Comparison of ENCODE assay signal across 12 cellular contexts in genomic region chr1:68331117-68331865, GRCh38.
DNase-seq lines count a peak whose midpoint lies in the region; ATAC-seq and TF ChIP-seq lines count a peak whose summit lies in the region.
"Had no signal": no experiment of that assay in that cellular context is flagged by ENCODE, and none has a peak within 500 bp of the region (broad histone marks: within the 10 kb centered on the region; RNA-seq: fewer than 3 reads in every experiment).

No MANE protein-coding gene starts in this region.

- peaks cover 9 to 11% of the 10 kb centered on the region in 2 experiments for H3K4me1 ChIP-seq in HCT116 (ENCODE audit: control insufficient read depth in 1 of 2, insufficient read depth in 2 of 2, low read length in 2 of 2)
- H3K4me1 ChIP-seq in SK-N-SH (ENCODE audit: control insufficient read depth in 1 of 2, insufficient read depth in 2 of 2, low read depth in 1 of 2, low read length in 1 of 2), result peaks cover 0 to 10% of the 10 kb centered on the region in 2 experiments; a peak in 1 of 4 replicates
- no peaks in the 10 kb centered on the region for H3K4me1 ChIP-seq in foreskin keratinocyte
- H3K4me1 ChIP-seq in esophagus muscularis mucosa, result peaks cover 5 to 44% (median 20%) of the 10 kb centered on the region in 4 donors

- intact Hi-C loops in HCT116 (cut with micrococcal nuclease), result no loop called here
- intact Hi-C loops in esophagus muscularis mucosa (cut with DNase I), result no loop called here

- no peaks in the 10 kb centered on the region for H3K27me3 ChIP-seq in HCT116 (ENCODE audit: insufficient read depth, low read length)
- H3K27me3 ChIP-seq in SK-N-SH (ENCODE audit: insufficient read depth), result no peaks in the 10 kb centered on the region
- H3K27me3 ChIP-seq in foreskin keratinocyte, result no peaks in the 10 kb centered on the region
- no peaks in the 10 kb centered on the region for H3K27me3 ChIP-seq in esophagus muscularis mucosa

- H3K27ac ChIP-seq in HCT116 (ENCODE audit: low read depth, low read length) (no peak overlapping the region), SK-N-SH (ENCODE audit: low read depth in 2 of 2, low read length in 1 of 2) (peak overlapping the region in 1 of 2 experiments; percentile 28; a peak in 1 of 4 replicates), foreskin keratinocyte (no peak overlapping the region), esophagus muscularis mucosa (replicated peaks in 1 of 4) (no peak overlapping the region)

- no peak for TF ChIP-seq CTCF in HCT116 (IDR thresholded peaks at IDR 0.05 in 2 of 3, conservative IDR thresholded peaks at IDR 0.05 in 1 of 3; ENCODE audit: borderline replicate concordance in 1 of 3, insufficient read depth in 1 of 3, low read depth in 2 of 3, low read length in 2 of 3)
- TF ChIP-seq CTCF in SK-N-SH (IDR thresholded peaks at IDR 0.05), result no peak
- TF ChIP-seq CTCF in foreskin keratinocyte (conservative IDR thresholded peaks at IDR 0.05), result no peak
- no peak for TF ChIP-seq CTCF in esophagus muscularis mucosa (IDR thresholded peaks at IDR 0.05)

- H3K4me2 ChIP-seq in HCT116 (ENCODE audit: low read length) (peak overlapping the region; percentile 30; the same call in 1 of the 2 replicates), SK-N-SH (no peak overlapping the region)

- no peaks in the 10 kb centered on the region for H3K36me3 ChIP-seq in HCT116 (ENCODE audit: control insufficient read depth in 1 of 2, insufficient read depth in 2 of 2, low read length in 2 of 2)
- no peaks in the 10 kb centered on the region for H3K36me3 ChIP-seq in SK-N-SH (replicated peaks in 1 of 2; ENCODE audit: control insufficient read depth in 1 of 2, insufficient read depth in 2 of 2, low read length in 1 of 2)
- no peaks in the 10 kb centered on the region for H3K36me3 ChIP-seq in esophagus muscularis mucosa

- H3F3A ChIP-seq in SK-N-SH (replicated peaks; ENCODE audit: insufficient read depth), result peaks cover 4% of the 10 kb centered on the region

- H3K9me3 ChIP-seq in HCT116 (ENCODE audit: control insufficient read depth in 1 of 2, insufficient read depth in 1 of 2, low read depth in 1 of 2, low read length in 2 of 2) (no peaks in the 10 kb centered on the region), SK-N-SH (no peaks in the 10 kb centered on the region), esophagus muscularis mucosa (no peaks in the 10 kb centered on the region)

- TF ChIP-seq RAD21 in HCT116 (IDR thresholded peaks at IDR 0.05; ENCODE audit: low read depth) (no peak), SK-N-SH (IDR thresholded peaks at IDR 0.05; ENCODE audit: low read length) (no peak)

- TF ChIP-seq POLR2A in HCT116 (IDR thresholded peaks at IDR 0.05; ENCODE audit: borderline replicate concordance, extremely low read depth, insufficient read depth, insufficient read length) (no peak), esophagus muscularis mucosa (IDR thresholded peaks at IDR 0.05; ENCODE audit: low read depth) (no peak)

- H2AFZ ChIP-seq in HCT116 (ENCODE audit: low read depth, low read length, poor library complexity, severe bottlenecking), result no peak overlapping the region
- no peak overlapping the region for H2AFZ ChIP-seq in SK-N-SH (ENCODE audit: low read depth)

- RAD21 ChIA-PET in HCT116 (lab: Charles Lee; ENCODE audit: low non-redundant PET in 1 of 2, low total read pairs in 2 of 2, uncharacterized antibody in 2 of 2, unreplicated experiment in 2 of 2), result no interaction called here

- 96% methylated on average over 2 of the region's 2 CpGs for WGBS in SK-N-SH (ENCODE audit: low lambda C conversion rate)
- 94% methylated on average over 2 of the region's 2 CpGs for WGBS in esophagus muscularis mucosa

- POLR2A ChIA-PET in HCT116 (lab: Charles Lee), result interaction anchor here (0.7 kb wide), 1 partner anchor 12 kb away, joined by 3 read pairs; no protein-coding TSS in a partner anchor
- POLR2A ChIA-PET in SK-N-SH (lab: Yijun Ruan, JAX), result no interaction called here

- no peaks in the 10 kb centered on the region for H3K9me2 ChIP-seq in HCT116 (ENCODE audit: insufficient read depth)
- no peaks in the 10 kb centered on the region for H3K9me2 ChIP-seq in SK-N-SH

- CTCF ChIA-PET in HCT116 (lab: Charles Lee) (interaction anchor here (0.6 to 1.3 kb wide), 4 partner anchors 10 to 211 kb away, joined by 3 to 8 read pairs (median 4); no protein-coding TSS in a partner anchor), SK-N-SH (lab: Yijun Ruan, JAX) (interaction anchor here (0.9 to 5.4 kb wide), 3 partner anchors 12 to 214 kb away, joined by 5 to 28 read pairs (median 16); no protein-coding TSS in a partner anchor)

- no peak overlapping the region for H3K4me3 ChIP-seq in HCT116 (replicated peaks in 1 of 2; ENCODE audit: low read depth in 1 of 2, low read length in 2 of 2)
- H3K4me3 ChIP-seq in SK-N-SH (ENCODE audit: low read depth in 2 of 2, low read length in 1 of 2), result no peak overlapping the region
- H3K4me3 ChIP-seq in esophagus muscularis mucosa, result no peak overlapping the region

- TF ChIP-seq EP300 in SK-N-SH (IDR thresholded peaks at IDR 0.05; ENCODE audit: borderline replicate concordance in 1 of 2, low read depth in 1 of 2, low read length in 1 of 2), result peak in 1 of 2 experiments; percentile 34; a peak in 1 of 4 replicates
- no peak for TF ChIP-seq EP300 in esophagus muscularis mucosa (IDR thresholded peaks at IDR 0.05)

- ATAC-seq in HCT116 (peak; percentile 80), foreskin keratinocyte (peak; percentile 89), HG02642 (IDR thresholded peaks at IDR 0.05; ENCODE audit: poor library complexity, unreplicated experiment) (no peak)
- ATAC-seq: WTC11 had no signal

- H3K9ac ChIP-seq in HCT116 (ENCODE audit: low read length), result no peak overlapping the region
- no peak overlapping the region for H3K9ac ChIP-seq in SK-N-SH

- in situ Hi-C loops in KBM-7 (cut with MboI; ENCODE audit: low pct_unique_long_range_greater_than_20kb, low sequenced_read_pairs), result loop anchor here (25.0 kb wide), 2 partner anchors 219 to 769 kb away; no protein-coding TSS in a partner anchor

- H3K79me2 ChIP-seq in HCT116 (ENCODE audit: insufficient read depth, low read length), result no peaks in the 10 kb centered on the region
- H3K79me2 ChIP-seq in SK-N-SH (ENCODE audit: insufficient read depth), result no peaks in the 10 kb centered on the region

- H4K20me1 ChIP-seq in HCT116 (ENCODE audit: insufficient read depth) (no peaks in the 10 kb centered on the region), SK-N-SH (ENCODE audit: insufficient read depth) (no peaks in the 10 kb centered on the region)

- BruUV-seq in HCT116 (replicated peaks; lab: Mats Ljungman, UMichigan), result no TSS peak

- DNase-seq in AG08395 (ENCODE audit: low spot score) (peak; percentile 80), HCT116 (ENCODE audit: low read depth, low spot score) (peak; percentile 47), SK-N-SH (no peak), foreskin keratinocyte (peak; percentile 63 to 72), NCI-H187 treated with DMSO at 0.1 percent for 48 hours (lab: John Stamatoyannopoulos, UW) (no peak), KBM-7 (no peak), esophagus muscularis mucosa (ENCODE audit: extremely low spot score) (no peak)
- DNase-seq: CD8-positive, alpha-beta memory T cell; stimulated activated CD4-positive, alpha-beta T cell treated with anti-CD3 and anti-CD28 coated beads, Interleukin-2, amount 100 ng/mL, for 24 hours; substantia nigra had no signal

TF ChIP-seq in HCT116, 20 proteins besides CTCF, POLR2A, EP300 and RAD21 (continues in another document):
- no peak for TF ChIP-seq ZNF274 (IDR thresholded peaks at IDR 0.05; ENCODE audit: low read depth, low read length)
- peak; percentile 14; the same call in 1 of the 2 replicates for TF ChIP-seq SP1 (IDR thresholded peaks at IDR 0.05; ENCODE audit: low read depth)
- TF ChIP-seq, protein P1, sequence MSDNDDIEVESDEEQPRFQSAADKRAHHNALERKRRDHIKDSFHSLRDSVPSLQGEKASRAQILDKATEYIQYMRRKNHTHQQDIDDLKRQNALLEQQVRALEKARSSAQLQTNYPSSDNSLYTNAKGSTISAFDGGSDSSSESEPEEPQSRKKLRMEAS (IDR thresholded peaks at IDR 0.05), result no peak
- no peak for TF ChIP-seq POLR2AphosphoS5 (IDR thresholded peaks at IDR 0.05; ENCODE audit: low read depth, low read length)
- TF ChIP-seq TCF7L2 (IDR thresholded peaks at IDR 0.05; ENCODE audit: borderline replicate concordance, extremely low read depth, insufficient read depth, insufficient read length), result no peak
- no peak for TF ChIP-seq ATF3 (IDR thresholded peaks at IDR 0.05)
- TF ChIP-seq ZFX (IDR thresholded peaks at IDR 0.05), result no peak
- peak; percentile 43; the same call in 1 of the 2 replicates for TF ChIP-seq FOSL1 (IDR thresholded peaks at IDR 0.05; ENCODE audit: low read depth)
- TF ChIP-seq CBX3 (IDR thresholded peaks at IDR 0.05; ENCODE audit: low read depth), result peak; percentile 8; the same call in 1 of the 2 replicates
- no peak for TF ChIP-seq EZH2phosphoT487 (IDR thresholded peaks at IDR 0.05; ENCODE audit: borderline replicate concordance)

TF ChIP-seq in SK-N-SH, 30 proteins besides CTCF, POLR2A, EP300 and RAD21 (continues in another document):
- TF ChIP-seq JUND (IDR thresholded peaks at IDR 0.05) (peak; percentile 55), REST (IDR thresholded peaks at IDR 0.05; ENCODE audit: low read depth, low read length) (no peak), CHD2 (IDR thresholded peaks at IDR 0.05; ENCODE audit: low read length, partially characterized antibody) (no peak), SMC3 (IDR thresholded peaks at IDR 0.05; ENCODE audit: low read depth, low read length) (no peak), TCF12 (IDR thresholded peaks at IDR 0.05) (peak; percentile 85)

Comparison
In these comparisons a context has a peak if more than half of its experiments do, and no peak if none do; other contexts are left out.
1. DNase-seq: peak in AG08395 (single experiment), HCT116 (single experiment) and foreskin keratinocyte (2 of 2); none in SK-N-SH (single experiment), NCI-H187 treated with DMSO at 0.1 percent for 48 hours (single experiment), KBM-7 (single experiment) and esophagus muscularis mucosa (single experiment).